12 cellular contexts compared by ENCODE assay signal in genomic region chr2:62569907-62570793, GRCh38.
A peak's percentile ranks its signal among the peaks of the same experiment; 100 is the strongest.
DNase-seq lines count a peak whose midpoint lies in the region; ATAC-seq and TF ChIP-seq lines count a peak whose summit lies in the region.
"Had no signal": no experiment of that assay in that cellular context is flagged by ENCODE, and none has a peak within 500 bp of the region (broad histone marks: within the 10 kb centered on the region; RNA-seq: fewer than 3 reads in every experiment).

No MANE protein-coding gene starts in this region.

- TF ChIP-seq POLR2A in right lobe of liver (IDR thresholded peaks at IDR 0.05) = no peak

- DNase-seq in HT-29 (ENCODE audit: low spot score) (peak; percentile 74), ecto neural progenitor cell (ENCODE audit: low spot score) (peak; percentile 54), right lobe of liver (peak; percentile 65 to 90 (median 84)), type B pancreatic cell (ENCODE audit: extremely low spot score, unreplicated experiment) (no peak), SKM-1 treated with dmso at 0.1 percent for 144 hours (lab: John Stamatoyannopoulos, UW; ENCODE audit: unreplicated experiment) (no peak)
- DNase-seq in activated naive CD8-positive, alpha-beta T cell treated with anti-CD3 and anti-CD28 coated beads, Interleukin-2, amount 50 U/mL, for 24 hours = no peak
- DNase-seq in activated effector memory CD4-positive, alpha-beta T cell treated with Interleukin-2 at 50 U/mL for 16 hours = no peak
- DNase-seq: activated B cell treated with CpG ODN at 0.5 μM for 24 hours, immature natural killer cell, SJCRH30 had no signal

- H3K4me3 Mint-ChIP-seq in type B pancreatic cell = peak overlapping the region; percentile 78
- H3K4me3 Mint-ChIP-seq in activated naive CD8-positive, alpha-beta T cell treated with anti-CD3 and anti-CD28 coated beads, Interleukin-2, amount 50 U/mL, for 24 hours = no peak overlapping the region
- H3K4me3 Mint-ChIP-seq: activated B cell treated with CpG ODN at 0.5 μM for 24 hours, immature natural killer cell, neural crest cell had no signal

- H3K9me3 Mint-ChIP-seq in type B pancreatic cell = no peaks in the 10 kb centered on the region
- H3K9me3 Mint-ChIP-seq in activated naive CD8-positive, alpha-beta T cell treated with anti-CD3 and anti-CD28 coated beads, Interleukin-2, amount 50 U/mL, for 24 hours = no peaks in the 10 kb centered on the region
- H3K9me3 Mint-ChIP-seq: activated B cell treated with CpG ODN at 0.5 μM for 24 hours, neural crest cell had no signal

- H3K9me3 ChIP-seq in right lobe of liver = no peaks in the 10 kb centered on the region
- H3K9me3 ChIP-seq: SJCRH30 had no signal

- TF ChIP-seq CTCF in right lobe of liver (IDR thresholded peaks at IDR 0.05) (no peak), type B pancreatic cell (conservative IDR thresholded peaks at IDR 0.05) (no peak)

- 26% methylated on average over 21 of the region's 22 CpGs for WGBS in right lobe of liver (ENCODE audit: insufficient coverage, low coverage, low lambda C conversion rate, missing lambda C conversion rate)

- peaks cover 0 to 24% (median 11%) of the 10 kb centered on the region in 4 donors for H3K4me1 ChIP-seq in right lobe of liver

- intact Hi-C loops in right lobe of liver (cut with DNase I) = loop anchor here (10.0 kb wide), 2 partner anchors 115 to 205 kb away; no protein-coding TSS in a partner anchor

- no peaks in the 10 kb centered on the region for H3K36me3 ChIP-seq in right lobe of liver
- H3K36me3 ChIP-seq: SJCRH30 had no signal

- peak overlapping the region; percentile 41 to 95 (median 81) for H3K27ac ChIP-seq in right lobe of liver
- H3K27ac ChIP-seq: SJCRH30, skin epidermis had no signal

- H3K4me3 ChIP-seq in right lobe of liver = peak overlapping the region; percentile 17 to 55 (median 52)
- H3K4me3 ChIP-seq: SJCRH30 had no signal

- H3K27ac Mint-ChIP-seq in type B pancreatic cell = peak overlapping the region; percentile 74
- no peak overlapping the region for H3K27ac Mint-ChIP-seq in activated naive CD8-positive, alpha-beta T cell treated with anti-CD3 and anti-CD28 coated beads, Interleukin-2, amount 50 U/mL, for 24 hours
- H3K27ac Mint-ChIP-seq: activated B cell treated with CpG ODN at 0.5 μM for 24 hours, immature natural killer cell had no signal

- peaks cover 39% of the 10 kb centered on the region for H3K27me3 Mint-ChIP-seq in type B pancreatic cell
- peaks cover 31% of the 10 kb centered on the region for H3K27me3 Mint-ChIP-seq in activated naive CD8-positive, alpha-beta T cell treated with anti-CD3 and anti-CD28 coated beads, Interleukin-2, amount 50 U/mL, for 24 hours

- peak; percentile 76 to 85 (median 80) for ATAC-seq in right lobe of liver
- no peak for ATAC-seq in activated naive CD8-positive, alpha-beta T cell treated with anti-CD3 and anti-CD28 coated beads, Interleukin-2, amount 50 U/mL, for 24 hours

- H3K36me3 Mint-ChIP-seq in type B pancreatic cell = no peaks in the 10 kb centered on the region
- no peaks in the 10 kb centered on the region for H3K36me3 Mint-ChIP-seq in activated naive CD8-positive, alpha-beta T cell treated with anti-CD3 and anti-CD28 coated beads, Interleukin-2, amount 50 U/mL, for 24 hours (ENCODE audit: low read depth)
- H3K36me3 Mint-ChIP-seq: immature natural killer cell had no signal

- H3K27me3 ChIP-seq in right lobe of liver = no peaks in the 10 kb centered on the region
- H3K27me3 ChIP-seq: SJCRH30 had no signal

- peaks cover 9% of the 10 kb centered on the region for H3K4me1 Mint-ChIP-seq in type B pancreatic cell (ENCODE audit: unreplicated experiment)
- peaks cover 1% of the 10 kb centered on the region for H3K4me1 Mint-ChIP-seq in activated naive CD8-positive, alpha-beta T cell treated with anti-CD3 and anti-CD28 coated beads, Interleukin-2, amount 50 U/mL, for 24 hours
- H3K4me1 Mint-ChIP-seq: immature natural killer cell had no signal

Comparison
In these comparisons a context has a peak if more than half of its experiments do, and no peak if none do; other contexts are left out.
1. DNase-seq: peak in HT-29 (single experiment), ecto neural progenitor cell (single experiment) and right lobe of liver (3 of 3); none in type B pancreatic cell (single experiment), activated naive CD8-positive, alpha-beta T cell treated with anti-CD3 and anti-CD28 coated beads, Interleukin-2, amount 50 U/mL, for 24 hours (single experiment), SKM-1 treated with dmso at 0.1 percent for 144 hours (single experiment) and activated effector memory CD4-positive, alpha-beta T cell treated with Interleukin-2 at 50 U/mL for 16 hours (single experiment).